ENCODE assay signal across 8 cellular contexts in genomic region chr2:102251042-102251848, GRCh38.
DNase-seq lines count a peak whose midpoint lies in the region; ATAC-seq and TF ChIP-seq lines count a peak whose summit lies in the region.
"Had no signal": no experiment of that assay in that cellular context is flagged by ENCODE, and none has a peak within 500 bp of the region (broad histone marks: within the 10 kb centered on the region; RNA-seq: fewer than 3 reads in every experiment).

No MANE protein-coding gene starts in this region.

- peak overlapping the region; percentile 53 for H3K27ac Mint-ChIP-seq in activated naive CD8-positive, alpha-beta T cell treated with anti-CD3 and anti-CD28 coated beads, Interleukin-2, amount 50 U/mL, for 24 hours

- peaks cover 38% of the 10 kb centered on the region for H3K4me1 Mint-ChIP-seq in activated naive CD8-positive, alpha-beta T cell treated with anti-CD3 and anti-CD28 coated beads, Interleukin-2, amount 50 U/mL, for 24 hours

- H3K27ac ChIP-seq in RWPE2 (ENCODE audit: poor library complexity, severe bottlenecking) (no peak overlapping the region), iPS-20b (ENCODE audit: low read length) (no peak overlapping the region)
- H3K27ac ChIP-seq: epithelial cell of prostate had no signal

- H3K9ac ChIP-seq in iPS-20b (ENCODE audit: low read depth, low read length) = peak overlapping the region; percentile 46; the same call in 1 of the 2 replicates

- H3K36me3 Mint-ChIP-seq in activated naive CD8-positive, alpha-beta T cell treated with anti-CD3 and anti-CD28 coated beads, Interleukin-2, amount 50 U/mL, for 24 hours (ENCODE audit: low read depth) = no peaks in the 10 kb centered on the region

- no peaks in the 10 kb centered on the region for H3K9me3 ChIP-seq in RWPE2 (ENCODE audit: severe bottlenecking)
- no peaks in the 10 kb centered on the region for H3K9me3 ChIP-seq in iPS-20b (ENCODE audit: insufficient read depth, low read depth, low read length)

- TF ChIP-seq CTCF in RWPE2 (IDR thresholded peaks at IDR 0.05; ENCODE audit: poor library complexity, severe bottlenecking) = peak; percentile 22

- H3K4me3 ChIP-seq in RWPE2 (ENCODE audit: severe bottlenecking) (peak overlapping the region; percentile 11), iPS-20b (ENCODE audit: low read length) (peak overlapping the region; percentile 76)

- H3K4me3 Mint-ChIP-seq in activated naive CD8-positive, alpha-beta T cell treated with anti-CD3 and anti-CD28 coated beads, Interleukin-2, amount 50 U/mL, for 24 hours = peak overlapping the region; percentile 65

- H3K4me1 ChIP-seq in RWPE2 (ENCODE audit: insufficient read depth, poor library complexity, severe bottlenecking) (no peaks in the 10 kb centered on the region), iPS-20b (ENCODE audit: insufficient read depth, low read length) (no peaks in the 10 kb centered on the region)

- ATAC-seq in GM19438 (IDR thresholded peaks at IDR 0.05; ENCODE audit: low read depth, unreplicated experiment) (peak; percentile 78), RWPE2 (ENCODE audit: low read depth) (peak; percentile 73), GM19467 (IDR thresholded peaks at IDR 0.05; ENCODE audit: unreplicated experiment) (no peak)
- peak; percentile 57 for ATAC-seq in activated naive CD8-positive, alpha-beta T cell treated with anti-CD3 and anti-CD28 coated beads, Interleukin-2, amount 50 U/mL, for 24 hours

- H3K27me3 ChIP-seq in RWPE2 (ENCODE audit: insufficient read depth, poor library complexity, severe bottlenecking) = no peaks in the 10 kb centered on the region
- H3K27me3 ChIP-seq in iPS-20b (ENCODE audit: insufficient read depth, low read length) = peaks cover 41% of the 10 kb centered on the region

- peaks cover 16% of the 10 kb centered on the region for H3K27me3 Mint-ChIP-seq in activated naive CD8-positive, alpha-beta T cell treated with anti-CD3 and anti-CD28 coated beads, Interleukin-2, amount 50 U/mL, for 24 hours

- H3K36me3 ChIP-seq in RWPE2 (ENCODE audit: low read depth) = no peaks in the 10 kb centered on the region
- H3K36me3 ChIP-seq in iPS-20b (ENCODE audit: insufficient read depth, low read depth, low read length) = no peaks in the 10 kb centered on the region

- H3K9me3 Mint-ChIP-seq in activated naive CD8-positive, alpha-beta T cell treated with anti-CD3 and anti-CD28 coated beads, Interleukin-2, amount 50 U/mL, for 24 hours = no peaks in the 10 kb centered on the region

- DNase-seq in RWPE2 (ENCODE audit: low spot score) (no peak), NCI-H146 treated with DMSO at 0.1 percent for 48 hours (lab: John Stamatoyannopoulos, UW; ENCODE audit: unreplicated experiment) (no peak)
- DNase-seq in activated naive CD8-positive, alpha-beta T cell treated with anti-CD3 and anti-CD28 coated beads, Interleukin-2, amount 50 U/mL, for 24 hours = peak; percentile 76
- peak; percentile 73 for DNase-seq in stimulated activated CD4-positive, alpha-beta T cell treated with anti-CD3 and anti-CD28 coated beads, Interleukin-12 subunit alpha, Interleukin-12 subunit beta, amount 100 ng/mL, for 4 hours

Comparison
In these comparisons a context has a peak if more than half of its experiments do, and no peak if none do; other contexts are left out.
1. DNase-seq: peak in activated naive CD8-positive, alpha-beta T cell treated with anti-CD3 and anti-CD28 coated beads, Interleukin-2, amount 50 U/mL, for 24 hours (single experiment) and stimulated activated CD4-positive, alpha-beta T cell treated with anti-CD3 and anti-CD28 coated beads, Interleukin-12 subunit alpha, Interleukin-12 subunit beta, amount 100 ng/mL, for 4 hours (single experiment); none in RWPE2 (single experiment) and NCI-H146 treated with DMSO at 0.1 percent for 48 hours (single experiment).